29 cellular contexts compared by ENCODE assay signal in the genomic region with DNA sequence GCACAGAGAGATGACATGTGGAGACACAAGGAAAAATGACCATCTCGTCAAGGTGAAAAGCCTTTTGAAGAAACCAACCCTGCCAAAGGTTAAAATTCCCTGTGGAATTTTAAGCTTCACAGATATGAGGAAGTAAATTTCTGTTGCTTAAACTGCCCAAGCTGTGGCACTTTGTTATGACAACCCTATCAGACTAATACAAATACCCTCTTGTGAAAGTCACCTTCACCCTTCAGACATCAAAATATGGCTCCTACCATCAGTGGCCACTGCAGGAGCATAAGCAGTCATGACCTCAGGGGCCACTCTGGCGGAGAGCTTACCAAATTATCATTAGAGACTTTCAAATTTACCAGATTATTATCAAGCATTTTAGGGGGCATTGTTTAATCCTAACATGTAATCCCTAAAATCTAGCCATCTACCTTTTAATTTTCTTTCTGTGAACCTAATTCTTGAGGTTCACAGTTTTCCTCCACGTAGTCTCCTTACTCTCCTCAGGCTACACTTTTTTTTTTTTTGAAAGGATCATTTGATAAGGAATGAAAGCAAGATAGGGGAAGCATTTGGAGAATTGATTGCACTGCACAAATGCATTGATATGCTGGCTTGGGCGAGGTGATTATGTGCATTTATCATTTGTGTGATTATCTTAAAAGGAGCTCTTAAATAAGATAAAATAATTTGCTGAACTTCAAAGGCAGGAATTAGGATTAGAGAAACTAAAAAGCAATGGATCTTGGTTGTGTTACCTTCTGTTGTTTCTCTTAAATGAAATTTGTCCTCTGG.
"Had no signal": no experiment of that assay in that cellular context is flagged by ENCODE, and none has a peak within 500 bp of the region (broad histone marks: within the 10 kb centered on the region; RNA-seq: fewer than 3 reads in every experiment).

No MANE protein-coding gene starts in this region.

- H3K27ac Mint-ChIP-seq: effector memory CD8-positive, alpha-beta T cell; memory B cell; mesothelial cell of epicardium; naive B cell; natural killer cell treated with Interleukin-12 subunit alpha and Interleukin-12 subunit beta and Interleukin-15 and Interleukin-18, amount 100 ng/mL, for 72 hours; progenitor cell of endocrine pancreas; stimulated activated memory B cell treated with anti-CD40 and anti-IgM and Interleukin-4, amounts not matched to agents 10 μg/mL and 1 μg/mL and 100 μg/mL, for 72 hours had no signal

- H3K9me3 ChIP-seq: mucosa of descending colon, neutrophil, sigmoid colon, testis, tibial artery had no signal

- ATAC-seq: effector memory CD8-positive, alpha-beta T cell; left colon; mucosa of descending colon; natural killer cell treated with Interleukin-12 subunit alpha and Interleukin-12 subunit beta and Interleukin-15 and Interleukin-18, amount 100 ng/mL, for 72 hours; stimulated activated memory B cell treated with anti-CD40 and anti-IgM and Interleukin-4, amounts not matched to agents 10 μg/mL and 1 μg/mL and 100 μg/mL, for 72 hours; stimulated activated naive CD8-positive, alpha-beta T cell treated with anti-CD3 and anti-CD28 coated beads, Interleukin-15, Interleukin-2, amounts not matched to agents 100 U/mL and 50 U/mL, for 24 hours had no signal

- H3K36me3 Mint-ChIP-seq: memory B cell; naive B cell; natural killer cell treated with Interleukin-12 subunit alpha and Interleukin-12 subunit beta and Interleukin-15 and Interleukin-18, amount 100 ng/mL, for 72 hours; stimulated activated memory B cell treated with anti-CD40 and anti-IgM and Interleukin-4, amounts not matched to agents 10 μg/mL and 1 μg/mL and 100 μg/mL, for 72 hours had no signal

- DNase-seq: cortex of kidney; effector memory CD8-positive, alpha-beta T cell; erythroblast; esophagus squamous epithelium; foreskin melanocyte; kidney; left colon; mucosa of descending colon; naive B cell; sigmoid colon; spleen; stimulated activated CD4-positive, alpha-beta T cell treated with anti-CD3 and anti-CD28 coated beads, Interleukin-4, amount 100 ng/mL, for 4 hours; stimulated activated naive CD8-positive, alpha-beta T cell treated with anti-CD3 and anti-CD28 coated beads, Interleukin-15, Interleukin-2, amounts not matched to agents 100 U/mL and 50 U/mL, for 24 hours; substantia nigra; testis; tibial artery; upper lobe of left lung had no signal

- H3K4me1 Mint-ChIP-seq: memory B cell; naive B cell; neural crest cell; stimulated activated memory B cell treated with anti-CD40 and anti-IgM and Interleukin-4, amounts not matched to agents 10 μg/mL and 1 μg/mL and 100 μg/mL, for 72 hours had no signal

- H3K4me1 ChIP-seq: esophagus squamous epithelium, parathyroid adenoma, sigmoid colon, spleen, testis, tibial artery, upper lobe of left lung had no signal

- H3K9me3 Mint-ChIP-seq: memory B cell; natural killer cell treated with Interleukin-12 subunit alpha and Interleukin-12 subunit beta and Interleukin-15 and Interleukin-18, amount 100 ng/mL, for 72 hours had no signal

- H3K4me3 Mint-ChIP-seq: effector memory CD8-positive, alpha-beta T cell; memory B cell; mesothelial cell of epicardium; naive B cell; natural killer cell treated with Interleukin-12 subunit alpha and Interleukin-12 subunit beta and Interleukin-15 and Interleukin-18, amount 100 ng/mL, for 72 hours; neural crest cell; stimulated activated memory B cell treated with anti-CD40 and anti-IgM and Interleukin-4, amounts not matched to agents 10 μg/mL and 1 μg/mL and 100 μg/mL, for 72 hours had no signal

- H3K4me3 ChIP-seq: esophagus squamous epithelium, hepatocyte, lung, mucosa of descending colon, sigmoid colon, spleen, testis, tibial artery, upper lobe of left lung had no signal

- H3K27ac ChIP-seq: esophagus squamous epithelium, neutrophil, parathyroid adenoma, sigmoid colon, spleen, testis, tibial artery, upper lobe of left lung had no signal

- H3K27me3 ChIP-seq: esophagus squamous epithelium, hepatocyte, neutrophil, sigmoid colon, testis, tibial artery, upper lobe of left lung had no signal

- FAIRE-seq: endometrium, kidney, urothelium cell line had no signal

- H3K36me3 ChIP-seq: esophagus squamous epithelium, neutrophil, sigmoid colon, spleen, tibial artery, upper lobe of left lung had no signal
